Comparison of ENCODE assay signal across 12 cellular contexts in genomic region chr7:4769753-4770152, GRCh38. TPM values are rescaled to one million over a fixed set of nuclear protein-coding genes. Genes with fewer than 3 reads are reported as not detected.
DNase-seq lines count a peak whose midpoint lies in the region; ATAC-seq and TF ChIP-seq lines count a peak whose summit lies in the region.
"Had no signal": no experiment of that assay in that cellular context is flagged by ENCODE, and none has a peak within 500 bp of the region (broad histone marks: within the 10 kb centered on the region; RNA-seq: fewer than 3 reads in every experiment).

No MANE protein-coding gene starts in this region.

- no peaks in the 10 kb centered on the region for H3K9me3 ChIP-seq in HCT116 (ENCODE audit: control insufficient read depth in 1 of 2, insufficient read depth in 1 of 2, low read depth in 1 of 2, low read length in 2 of 2)
- H3K9me3 ChIP-seq: BLaER1 had no signal

- no peaks in the 10 kb centered on the region for H3K27me3 Mint-ChIP-seq in CD14-positive monocyte (ENCODE audit: low read depth in 3 of 3)
- H3K27me3 Mint-ChIP-seq in activated T-helper 17 cell treated with anti-CD3 and anti-CD28 coated beads, Interleukin-2, amount 50 U/mL, for 72 hours: no peaks in the 10 kb centered on the region
- H3K27me3 Mint-ChIP-seq in activated CD4-positive, alpha-beta T cell treated with anti-CD3 and anti-CD28 coated beads, Interleukin-2, amount 10 ng/mL, durations not matched to agents 7 days and 5 days: no peaks in the 10 kb centered on the region

- peaks cover 12 to 39% of the 10 kb centered on the region in 2 donors for H3K36me3 Mint-ChIP-seq in CD14-positive monocyte
- H3K36me3 Mint-ChIP-seq in activated T-helper 17 cell treated with anti-CD3 and anti-CD28 coated beads, Interleukin-2, amount 50 U/mL, for 72 hours (ENCODE audit: low read depth): no peaks in the 10 kb centered on the region
- no peaks in the 10 kb centered on the region for H3K36me3 Mint-ChIP-seq in activated CD4-positive, alpha-beta T cell treated with anti-CD3 and anti-CD28 coated beads, Interleukin-2, amount 10 ng/mL, durations not matched to agents 7 days and 5 days (ENCODE audit: low read depth)

- H3K9me2 ChIP-seq in HCT116 (ENCODE audit: insufficient read depth): no peaks in the 10 kb centered on the region

- H3K27ac Mint-ChIP-seq in CD14-positive monocyte: peak overlapping the region in 4 of 7 donors; percentile 7 to 78 (median 60)
- peak overlapping the region; percentile 47 for H3K27ac Mint-ChIP-seq in activated T-helper 17 cell treated with anti-CD3 and anti-CD28 coated beads, Interleukin-2, amount 50 U/mL, for 72 hours
- no peak overlapping the region for H3K27ac Mint-ChIP-seq in activated CD4-positive, alpha-beta T cell treated with anti-CD3 and anti-CD28 coated beads, Interleukin-2, amount 10 ng/mL, durations not matched to agents 7 days and 5 days

- H3K4me3 ChIP-seq in HCT116 (replicated peaks in 1 of 2; ENCODE audit: low read depth in 1 of 2, low read length in 2 of 2): no peak overlapping the region
- H3K4me3 ChIP-seq: BLaER1 had no signal

- no peak overlapping the region for H2AFZ ChIP-seq in HCT116 (ENCODE audit: low read depth, low read length, poor library complexity, severe bottlenecking)

- H3K9me3 Mint-ChIP-seq in CD14-positive monocyte: peaks cover 0 to 6% (median 0%) of the 10 kb centered on the region in 7 donors
- H3K9me3 Mint-ChIP-seq in activated T-helper 17 cell treated with anti-CD3 and anti-CD28 coated beads, Interleukin-2, amount 50 U/mL, for 72 hours: no peaks in the 10 kb centered on the region
- H3K9me3 Mint-ChIP-seq in activated CD4-positive, alpha-beta T cell treated with anti-CD3 and anti-CD28 coated beads, Interleukin-2, amount 10 ng/mL, durations not matched to agents 7 days and 5 days: no peaks in the 10 kb centered on the region

- TSS peak; percentile 29 for BruUV-seq in HCT116 (replicated peaks; lab: Mats Ljungman, UMichigan)

- CTCF ChIA-PET in HCT116 (lab: Charles Lee): no interaction called here
- CTCF ChIA-PET in activated CD4-positive, alpha-beta T cell treated with anti-CD3 and anti-CD28 coated beads, Interleukin-2, amount 10 ng/mL, durations not matched to agents 7 days and 5 days (lab: Charles Lee): no interaction called here

- DNase-seq in CD14-positive monocyte (ENCODE audit: low spot score) (no peak), HCT116 (ENCODE audit: low read depth, low spot score) (no peak), medulla oblongata (ENCODE audit: extremely low spot score) (peak; percentile 30)
- no peak for DNase-seq in activated CD4-positive, alpha-beta T cell treated with anti-CD3 and anti-CD28 coated beads, Interleukin-2, amount 10 ng/mL, durations not matched to agents 7 days and 5 days
- DNase-seq in activated CD8-positive, alpha-beta memory T cell treated with anti-CD3 and anti-CD28 coated beads, Interleukin-2, amount 50 U/mL, for 4 hours: no peak
- DNase-seq in activated CD8-positive, alpha-beta memory T cell treated with anti-CD3 and anti-CD28 coated beads, Interleukin-2, amount 50 U/mL, for 48 hours: no peak
- DNase-seq: activated CD4-positive, alpha-beta T cell treated with anti-CD3 and anti-CD28 coated beads, Interleukin-2, amount 50 U/mL, for 48 hours; stimulated activated CD4-positive, alpha-beta T cell treated with anti-CD3 and anti-CD28 coated beads, Interleukin-12 subunit alpha, Interleukin-12 subunit beta, amount 100 ng/mL, for 4 hours had no signal

- no peaks in the 10 kb centered on the region for H4K20me1 ChIP-seq in HCT116 (ENCODE audit: insufficient read depth)

- H3K9ac ChIP-seq in HCT116 (ENCODE audit: low read length): no peak overlapping the region
- H3K9ac ChIP-seq: BLaER1 had no signal

- no peaks in the 10 kb centered on the region for H3K27me3 ChIP-seq in HCT116 (ENCODE audit: insufficient read depth, low read length)
- H3K27me3 ChIP-seq: BLaER1 had no signal

- peaks cover 5 to 7% of the 10 kb centered on the region in 2 experiments; a peak in 3 of 4 replicates for H3K4me1 ChIP-seq in HCT116 (ENCODE audit: control insufficient read depth in 1 of 2, insufficient read depth in 2 of 2, low read length in 2 of 2)

- H3K4me3 Mint-ChIP-seq in CD14-positive monocyte: no peak overlapping the region
- no peak overlapping the region for H3K4me3 Mint-ChIP-seq in activated T-helper 17 cell treated with anti-CD3 and anti-CD28 coated beads, Interleukin-2, amount 50 U/mL, for 72 hours
- H3K4me3 Mint-ChIP-seq in activated CD4-positive, alpha-beta T cell treated with anti-CD3 and anti-CD28 coated beads, Interleukin-2, amount 10 ng/mL, durations not matched to agents 7 days and 5 days: no peak overlapping the region

- TF ChIP-seq CTCF in CD14-positive monocyte (IDR thresholded peaks at IDR 0.05): no peak
- TF ChIP-seq CTCF in HCT116 (IDR thresholded peaks at IDR 0.05 in 2 of 3, conservative IDR thresholded peaks at IDR 0.05 in 1 of 3; ENCODE audit: borderline replicate concordance in 1 of 3, insufficient read depth in 1 of 3, low read depth in 2 of 3, low read length in 2 of 3): no peak

- no peak overlapping the region for H3K27ac ChIP-seq in HCT116 (ENCODE audit: low read depth, low read length)
- H3K27ac ChIP-seq: BLaER1 had no signal

- peaks cover 17% of the 10 kb centered on the region for H3K4me1 Mint-ChIP-seq in CD14-positive monocyte
- H3K4me1 Mint-ChIP-seq in activated T-helper 17 cell treated with anti-CD3 and anti-CD28 coated beads, Interleukin-2, amount 50 U/mL, for 72 hours: peaks cover 7% of the 10 kb centered on the region
- peaks cover 14% of the 10 kb centered on the region for H3K4me1 Mint-ChIP-seq in activated CD4-positive, alpha-beta T cell treated with anti-CD3 and anti-CD28 coated beads, Interleukin-2, amount 10 ng/mL, durations not matched to agents 7 days and 5 days

- peaks cover 0 to 3% of the 10 kb centered on the region in 2 experiments; a peak in 2 of 4 replicates for H3K36me3 ChIP-seq in HCT116 (ENCODE audit: control insufficient read depth in 1 of 2, insufficient read depth in 2 of 2, low read length in 2 of 2)

- TF ChIP-seq POLR2A in HCT116 (IDR thresholded peaks at IDR 0.05; ENCODE audit: borderline replicate concordance, extremely low read depth, insufficient read depth, insufficient read length): no peak

- RAD21 ChIA-PET in HCT116 (lab: Charles Lee; ENCODE audit: low non-redundant PET in 1 of 2, low total read pairs in 2 of 2, uncharacterized antibody in 2 of 2, unreplicated experiment in 2 of 2): no interaction called here

- ATAC-seq in HCT116 (no peak), HG02885 (IDR thresholded peaks at IDR 0.05; ENCODE audit: poor library complexity, unreplicated experiment) (no peak)
- no peak for ATAC-seq in activated T-helper 17 cell treated with anti-CD3 and anti-CD28 coated beads, Interleukin-2, amount 50 U/mL, for 72 hours (replicated peaks)
- ATAC-seq: SK-N-SH treated with all-trans-retinoic acid at 6 μM for 48 hours had no signal

- H3K79me2 ChIP-seq in HCT116 (ENCODE audit: insufficient read depth, low read length): 0 out of 2 replicates have a peak, but pooled peaks cover 4% of the 10 kb centered on the region

- POLR2A ChIA-PET in HCT116 (lab: Charles Lee): no interaction called here
- POLR2A ChIA-PET in activated CD4-positive, alpha-beta T cell treated with anti-CD3 and anti-CD28 coated beads, Interleukin-2, amount 10 ng/mL, durations not matched to agents 7 days and 5 days (lab: Charles Lee): no interaction called here

- no peak overlapping the region for H3K4me2 ChIP-seq in HCT116 (ENCODE audit: low read length)
- H3K4me2 ChIP-seq: BLaER1 had no signal

- TF ChIP-seq RAD21 in HCT116 (IDR thresholded peaks at IDR 0.05; ENCODE audit: low read depth): no peak

- intact Hi-C loops in CD14-positive monocyte (cut with micrococcal nuclease) (no loop called here), HCT116 (cut with micrococcal nuclease) (no loop called here)

TF ChIP-seq in HCT116, 20 proteins besides CTCF, POLR2A, EP300 and RAD21 (continues in another document):
- TF ChIP-seq ZNF274 (IDR thresholded peaks at IDR 0.05; ENCODE audit: low read depth, low read length) (no peak), JUND (IDR thresholded peaks at IDR 0.05) (no peak), ELF1 (IDR thresholded peaks at IDR 0.05; ENCODE audit: borderline replicate concordance, low read depth) (no peak), SP1 (IDR thresholded peaks at IDR 0.05; ENCODE audit: low read depth) (no peak), SRF (IDR thresholded peaks at IDR 0.05; ENCODE audit: low read depth) (no peak), ATF3 (IDR thresholded peaks at IDR 0.05) (no peak), POLR2AphosphoS5 (IDR thresholded peaks at IDR 0.05; ENCODE audit: low read depth, low read length) (no peak), MAX (IDR thresholded peaks at IDR 0.05) (no peak), SIN3A (IDR thresholded peaks at IDR 0.05; ENCODE audit: low read depth) (no peak), EGR1 (IDR thresholded peaks at IDR 0.05; ENCODE audit: low read depth) (no peak), TCF7L2 (IDR thresholded peaks at IDR 0.05; ENCODE audit: borderline replicate concordance, extremely low read depth, insufficient read depth, insufficient read length) (no peak), EZH2phosphoT487 (IDR thresholded peaks at IDR 0.05; ENCODE audit: borderline replicate concordance) (no peak)

RNA-seq across cellular contexts. Expression of gene AP5Z1, which starts 5.7 kb away (rescaled TPM):
- polyA plus RNA-seq in CD14-positive monocyte: 10 to 100 TPM; 30.8 to 33.8 TPM
- total RNA-seq in HCT116 (2021; ENCODE audit: unreplicated experiment): 23.2 TPM
- polyA plus RNA-seq in HCT116 (2012): 11.1 and 11.5 TPM in 2 replicates
- 10 to 100 TPM; 38.7 to 51.9 TPM for total RNA-seq in activated T-helper 17 cell treated with anti-CD3 and anti-CD28 coated beads, Interleukin-2, amount 50 U/mL, for 72 hours
- total RNA-seq in activated CD4-positive, alpha-beta T cell treated with anti-CD3 and anti-CD28 coated beads, Interleukin-2, amount 10 ng/mL, durations not matched to agents 7 days and 5 days: 10 to 100 TPM; 61.1 to 71.3 TPM
